Comparison of ENCODE assay signal across 15 cellular contexts in genomic region chr15:35992791-35993190, GRCh38.
DNase-seq lines count a peak whose midpoint lies in the region; ATAC-seq lines count a peak whose summit lies in the region.
"Had no signal": no experiment of that assay in that cellular context is flagged by ENCODE, and none has a peak within 500 bp of the region (broad histone marks: within the 10 kb centered on the region; RNA-seq: fewer than 3 reads in every experiment).

No MANE protein-coding gene starts in this region.

- H3K4me2 ChIP-seq in trophoblast cell (ENCODE audit: low read length), result no peak overlapping the region
- H3K4me2 ChIP-seq: BLaER1 had no signal

- WGBS in trophoblast cell (ENCODE audit: extremely low coverage, insufficient coverage, insufficient read length), result no CpG with 5 or more reads among the region's 2 CpGs

- H3K36me3 ChIP-seq in trophoblast cell (ENCODE audit: control insufficient read depth in 1 of 2, insufficient read depth in 2 of 2, low read length in 2 of 2), result no peaks in the 10 kb centered on the region
- H3K36me3 ChIP-seq: BLaER1, HAP-1 had no signal

- no peak overlapping the region for H2BK5ac ChIP-seq in trophoblast cell (ENCODE audit: low read depth, low read length, poor library complexity)

- no peaks in the 10 kb centered on the region for H3K36me3 Mint-ChIP-seq in activated naive CD4-positive, alpha-beta T cell treated with anti-CD3 and anti-CD28 coated beads for 36 hours (ENCODE audit: low read depth)
- H3K36me3 Mint-ChIP-seq: CD14-positive monocyte; CD4-positive, alpha-beta memory T cell had no signal

- no peaks in the 10 kb centered on the region for H3K79me2 ChIP-seq in trophoblast cell (ENCODE audit: control insufficient read depth, insufficient read depth, low read length, poor library complexity)

- H3K9me3 Mint-ChIP-seq in activated naive CD4-positive, alpha-beta T cell treated with anti-CD3 and anti-CD28 coated beads for 36 hours, result no peaks in the 10 kb centered on the region

- no peak overlapping the region for H3K18ac ChIP-seq in trophoblast cell (ENCODE audit: low read length)

- H2AFZ ChIP-seq in trophoblast cell (ENCODE audit: insufficient read depth, low read length, poor library complexity), result no peak overlapping the region
- H2AFZ ChIP-seq: GM23248 had no signal

- ATAC-seq in GM21515 (IDR thresholded peaks at IDR 0.05; ENCODE audit: unreplicated experiment), result no peak
- ATAC-seq: GM12878 had no signal

- no peak overlapping the region for H2AK5ac ChIP-seq in trophoblast cell (ENCODE audit: low read length)

- no peak overlapping the region for H3K4me3 Mint-ChIP-seq in activated naive CD4-positive, alpha-beta T cell treated with anti-CD3 and anti-CD28 coated beads for 36 hours
- H3K4me3 Mint-ChIP-seq: CD14-positive monocyte; CD4-positive, alpha-beta memory T cell had no signal

- peaks cover 2% of the 10 kb centered on the region for H3K9me3 ChIP-seq in trophoblast cell (ENCODE audit: insufficient read depth, low read depth, low read length)
- H3K9me3 ChIP-seq: BLaER1, HAP-1 had no signal

- no peak overlapping the region for H2BK12ac ChIP-seq in trophoblast cell (ENCODE audit: low read length)

- H3K79me1 ChIP-seq in trophoblast cell (ENCODE audit: low read length), result no peaks in the 10 kb centered on the region

- no peak overlapping the region for H4K8ac ChIP-seq in trophoblast cell (ENCODE audit: low read depth, low read length)

- H4K12ac ChIP-seq in trophoblast cell (ENCODE audit: low read depth, low read length), result no peak overlapping the region

- no peak overlapping the region for H3K4ac ChIP-seq in trophoblast cell (ENCODE audit: low read depth, low read length)

- CTCF ChIA-PET in activated naive CD4-positive, alpha-beta T cell treated with anti-CD3 and anti-CD28 coated beads for 36 hours (lab: Charles Lee), result no interaction called here

- no peak overlapping the region for H3K27ac ChIP-seq in trophoblast cell (ENCODE audit: low read depth, low read length)
- H3K27ac ChIP-seq: BLaER1, GM23248 had no signal

- no peaks in the 10 kb centered on the region for H3K27me3 Mint-ChIP-seq in activated naive CD4-positive, alpha-beta T cell treated with anti-CD3 and anti-CD28 coated beads for 36 hours (ENCODE audit: low read depth)
- H3K27me3 Mint-ChIP-seq: CD4-positive, alpha-beta memory T cell had no signal

- no peak overlapping the region for H3K27ac Mint-ChIP-seq in activated naive CD4-positive, alpha-beta T cell treated with anti-CD3 and anti-CD28 coated beads for 36 hours
- H3K27ac Mint-ChIP-seq: CD14-positive monocyte; CD4-positive, alpha-beta memory T cell had no signal

- H3K14ac ChIP-seq in trophoblast cell (ENCODE audit: low read length), result no peak overlapping the region

- no peak overlapping the region for H3K23ac ChIP-seq in trophoblast cell (ENCODE audit: low read length)

- H3K9ac ChIP-seq in trophoblast cell (ENCODE audit: low read length), result no peak overlapping the region
- H3K9ac ChIP-seq: BLaER1, GM23248 had no signal

- no peaks in the 10 kb centered on the region for H3K4me1 ChIP-seq in trophoblast cell (ENCODE audit: control insufficient read depth in 1 of 2, insufficient read depth in 2 of 2, low read length in 2 of 2)
- H3K4me1 ChIP-seq: BLaER1 had no signal

- intact Hi-C loops in activated naive CD4-positive, alpha-beta T cell treated with anti-CD3 and anti-CD28 coated beads for 36 hours (cut with micrococcal nuclease), result no loop called here

- no peaks in the 10 kb centered on the region for H3K4me1 Mint-ChIP-seq in activated naive CD4-positive, alpha-beta T cell treated with anti-CD3 and anti-CD28 coated beads for 36 hours (ENCODE audit: low read depth)
- H3K4me1 Mint-ChIP-seq: CD14-positive monocyte; CD4-positive, alpha-beta memory T cell had no signal

- H4K91ac ChIP-seq in trophoblast cell (ENCODE audit: low read depth, low read length), result no peak overlapping the region

- H3K27me3 ChIP-seq in trophoblast cell (ENCODE audit: insufficient read depth, low read length), result no peaks in the 10 kb centered on the region
- H3K27me3 ChIP-seq: BLaER1 had no signal

- peak; percentile 3 for DNase-seq in EH (ENCODE audit: low read depth)
- peak; percentile 22 for DNase-seq in amniotic epithelial cell (ENCODE audit: low read depth)
- DNase-seq in trophoblast cell, result peak; percentile 4 to 57
- DNase-seq in globus pallidus (ENCODE audit: low spot score), result no peak
- no peak for DNase-seq in activated naive CD4-positive, alpha-beta T cell treated with anti-CD3 and anti-CD28 coated beads for 36 hours
- DNase-seq: ACHN; CD4-positive, alpha-beta memory T cell; DMS153; DMS79; GM23248 had no signal

- no peak overlapping the region for H3K4me3 ChIP-seq in trophoblast cell (ENCODE audit: low read depth, low read length)
- H3K4me3 ChIP-seq: BLaER1, GM12878, GM23248, HAP-1 had no signal

- no peak overlapping the region for H2BK120ac ChIP-seq in trophoblast cell (ENCODE audit: insufficient read depth, low read length, poor library complexity)

Comparison
In these comparisons a context has a peak if more than half of its experiments do, and no peak if none do; other contexts are left out.
1. DNase-seq: peak in EH (single experiment), amniotic epithelial cell (single experiment) and trophoblast cell (2 of 2); none in globus pallidus (single experiment) and activated naive CD4-positive, alpha-beta T cell treated with anti-CD3 and anti-CD28 coated beads for 36 hours (single experiment).